In the genomic region with DNA sequence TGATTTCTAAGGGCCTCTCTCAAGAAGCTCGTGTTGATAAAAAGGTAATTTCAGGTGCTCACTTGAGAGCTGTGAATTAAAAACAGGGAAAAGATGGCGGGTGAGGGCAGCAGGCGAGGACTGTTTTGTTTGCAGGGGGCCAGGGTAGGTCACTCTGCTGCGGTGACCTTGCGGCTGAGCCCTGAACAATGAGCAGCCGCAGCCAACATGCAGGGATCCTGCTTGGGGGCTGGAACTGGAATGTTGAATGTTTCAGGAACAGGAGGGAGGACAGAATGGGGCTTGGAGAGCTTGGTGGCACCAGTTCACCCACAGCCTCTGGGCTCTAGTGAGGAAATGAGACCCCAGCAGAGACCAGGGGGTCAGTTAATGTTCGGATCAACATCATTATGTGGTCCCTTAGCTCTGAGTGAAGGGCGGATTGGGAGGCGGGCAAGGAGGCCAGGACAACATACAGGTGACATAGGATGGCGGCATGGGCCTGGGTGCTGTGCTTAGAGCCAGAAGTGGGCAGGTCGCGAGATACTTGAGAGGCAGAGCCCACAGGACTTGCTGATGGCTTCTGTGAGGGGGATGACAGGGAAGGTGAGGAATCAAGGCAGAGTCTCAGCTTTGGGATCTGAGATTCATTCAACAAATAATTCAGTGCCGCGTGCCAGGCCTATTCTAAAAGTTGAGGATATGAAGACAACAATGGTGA, we compare ENCODE assay signal across 8 cellular contexts.
DNase-seq lines count a peak whose midpoint lies in the region; ATAC-seq, FAIRE-seq and TF ChIP-seq lines count a peak whose summit lies in the region.
"Not testable (repeated sequence)": the region's sequence is repeated elsewhere in the genome, so short reads cannot be mapped to it uniquely, and the experiment has no call there.

No MANE protein-coding gene starts in this region.

- CTCF ChIA-PET in K562 (lab: Yijun Ruan, JAX; ENCODE audit: low intra/inter-chr PET ratio): not testable (repeated sequence)

- not testable (repeated sequence) for BruUV-seq in K562 (replicated peaks; lab: Mats Ljungman, UMichigan)

- H3K9me1 ChIP-seq in K562 (ENCODE audit: control insufficient read depth, insufficient read depth, low read length): not testable (repeated sequence)

- peaks cover 13 to 30% (median 21%) of the 10 kb centered on the region in 4 donors for H3K4me1 Mint-ChIP-seq in CD4-positive, CD25-positive, alpha-beta regulatory T cell
- not testable (repeated sequence) for H3K4me1 Mint-ChIP-seq in HFFc6 (ENCODE audit: low read depth); nephron
- H3K4me1 Mint-ChIP-seq in activated T-cell treated with anti-CD3 and anti-CD28 coated beads, Interleukin-2, amount 50 U/mL, for 72 hours (ENCODE audit: low read depth): peaks cover 24% of the 10 kb centered on the region
- H3K4me1 Mint-ChIP-seq in stimulated activated memory B cell treated with anti-CD40 and anti-IgM and Interleukin-4, amounts not matched to agents 10 μg/mL and 1 μg/mL and 100 μg/mL, for 72 hours: peaks cover 29% of the 10 kb centered on the region

- TF ChIP-seq EP300 in K562 (IDR thresholded peaks at IDR 0.05; ENCODE audit: low read length): not testable (repeated sequence)

- not testable (repeated sequence) for H3K4me1 ChIP-seq in CD4-positive, CD25-positive, alpha-beta regulatory T cell (ENCODE audit: control insufficient read depth, insufficient read depth, low read length, poor library complexity, severe bottlenecking); kidney (ENCODE audit: control insufficient read depth in 1 of 2, insufficient read depth in 1 of 2, low read depth in 1 of 2, low read length in 2 of 2)
- peaks cover 8 to 25% of the 10 kb centered on the region in 2 experiments for H3K4me1 ChIP-seq in K562 (replicated peaks in 1 of 2; ENCODE audit: control insufficient read depth in 2 of 2, insufficient read depth in 2 of 2, low read length in 2 of 2)

- TF ChIP-seq CTCF in HFFc6 (IDR thresholded peaks at IDR 0.05); K562 (IDR thresholded peaks at IDR 0.05 in 2 of 3, conservative IDR thresholded peaks at IDR 0.05 in 1 of 3; ENCODE audit: insufficient read depth in 2 of 3, low read depth in 1 of 3, low read length in 3 of 3); kidney (IDR thresholded peaks at IDR 0.05; ENCODE audit: borderline replicate concordance, extremely low read depth, insufficient read depth); nephron (IDR thresholded peaks at IDR 0.05; ENCODE audit: unreplicated experiment in 3 of 3): not testable (repeated sequence)

- not testable (repeated sequence) for FAIRE-seq in K562 (lab: Jason Lieb, UNC); kidney (lab: Jason Lieb, UNC)

- H4K20me1 ChIP-seq in K562 (replicated peaks; ENCODE audit: control insufficient read depth, insufficient read depth, low read length): not testable (repeated sequence)

- H3K4me2 ChIP-seq in K562 (ENCODE audit: insufficient read depth, low read length): not testable (repeated sequence)

- H2AFZ ChIP-seq in K562 (ENCODE audit: low read depth, low read length): not testable (repeated sequence)

- not testable (repeated sequence) for H3K9me3 ChIP-seq in CD4-positive, CD25-positive, alpha-beta regulatory T cell (ENCODE audit: control insufficient read depth in 2 of 2, low read length in 2 of 2); K562 (replicated peaks; ENCODE audit: control insufficient read depth, insufficient read depth, low read depth, low read length); kidney (ENCODE audit: control insufficient read depth in 1 of 2, low read length in 2 of 2)

- intact Hi-C loops in K562 (cut with micrococcal nuclease): loop anchor here (10.0 kb wide), 1 partner anchor 95 kb away; a partner anchor contains a TSS
- intact Hi-C loops in kidney (cut with DNase I): not testable (repeated sequence)

- not testable (repeated sequence) for H3K36me3 Mint-ChIP-seq in CD4-positive, CD25-positive, alpha-beta regulatory T cell; HFFc6 (ENCODE audit: low read depth); activated T-cell treated with anti-CD3 and anti-CD28 coated beads, Interleukin-2, amount 50 U/mL, for 72 hours (ENCODE audit: insufficient read depth in 2 of 2); nephron (ENCODE audit: low read depth); stimulated activated memory B cell treated with anti-CD40 and anti-IgM and Interleukin-4, amounts not matched to agents 10 μg/mL and 1 μg/mL and 100 μg/mL, for 72 hours

- ATAC-seq in CD4-positive, CD25-positive, alpha-beta regulatory T cell (ENCODE audit: low read depth in 2 of 2); activated T-cell treated with anti-CD3 and anti-CD28 coated beads, Interleukin-2, amount 50 U/mL, for 72 hours (replicated peaks in 1 of 2); K562; stimulated activated memory B cell treated with anti-CD40 and anti-IgM and Interleukin-4, amounts not matched to agents 10 μg/mL and 1 μg/mL and 100 μg/mL, for 72 hours: not testable (repeated sequence)

- not testable (repeated sequence) for DNase-seq in CD4-positive, CD25-positive, alpha-beta regulatory T cell; HFFc6; activated T-cell treated with anti-CD3 and anti-CD28 coated beads, Interleukin-2, amount 50 U/mL, for 72 hours; K562 (ENCODE audit: extremely low read depth in 1 of 4, low spot score in 3 of 4)
- DNase-seq in activated CD4-positive, CD25-positive, alpha-beta regulatory T cell treated with anti-CD3 and anti-CD28 coated beads, Interleukin-2, amount 50 U/mL, for 72 hours: peak; percentile 26
- peak; percentile 48 for DNase-seq in kidney

- peak overlapping the region; percentile 94 to 96 (median 95) for H3K4me3 Mint-ChIP-seq in CD4-positive, CD25-positive, alpha-beta regulatory T cell
- not testable (repeated sequence) for H3K4me3 Mint-ChIP-seq in HFFc6
- peak overlapping the region; percentile 90 to 99 for H3K4me3 Mint-ChIP-seq in activated T-cell treated with anti-CD3 and anti-CD28 coated beads, Interleukin-2, amount 50 U/mL, for 72 hours
- H3K4me3 Mint-ChIP-seq in nephron: peak overlapping the region; percentile 98 to 99 (median 99)
- peak overlapping the region; percentile 30 for H3K4me3 Mint-ChIP-seq in stimulated activated memory B cell treated with anti-CD40 and anti-IgM and Interleukin-4, amounts not matched to agents 10 μg/mL and 1 μg/mL and 100 μg/mL, for 72 hours

- H3K9ac ChIP-seq in K562 (ENCODE audit: insufficient read depth in 1 of 2, low read depth in 2 of 2, low read length in 2 of 2); kidney (ENCODE audit: low read length in 2 of 2): not testable (repeated sequence)

- H3K79me2 ChIP-seq in K562 (ENCODE audit: control insufficient read depth, insufficient read depth, low read length): peaks cover 75% of the 10 kb centered on the region

- TF ChIP-seq POLR2A in K562 (conservative IDR thresholded peaks at IDR 0.05): not testable (repeated sequence)

- not testable (repeated sequence) for H3K27me3 ChIP-seq in CD4-positive, CD25-positive, alpha-beta regulatory T cell (ENCODE audit: control insufficient read depth, insufficient read depth, low read length); K562 (ENCODE audit: control insufficient read depth in 2 of 2, insufficient read depth in 2 of 2, low read length in 2 of 2)

- 90% methylated on average over 14 of the region's 14 CpGs for WGBS in K562 (ENCODE audit: insufficient coverage, low coverage, missing lambda C conversion rate)

- H3K36me3 ChIP-seq in CD4-positive, CD25-positive, alpha-beta regulatory T cell (ENCODE audit: control insufficient read depth, insufficient read depth, low read length); K562 (ENCODE audit: control insufficient read depth, insufficient read depth, low read length); kidney (ENCODE audit: control insufficient read depth in 1 of 2, insufficient read depth in 2 of 2, low read length in 2 of 2): not testable (repeated sequence)

- not testable (repeated sequence) for H3K27ac ChIP-seq in CD4-positive, CD25-positive, alpha-beta regulatory T cell (ENCODE audit: insufficient read depth, low read length, poor library complexity, severe bottlenecking); kidney (ENCODE audit: low read depth in 2 of 2, low read length in 2 of 2)
- H3K27ac ChIP-seq in K562 (ENCODE audit: extremely low read depth, low read depth, low read length): peak overlapping the region; percentile 86; the same call in 1 of the 3 replicates

- not testable (repeated sequence) for TF ChIP-seq RAD21 in K562 (CRISPR knock-in tag; conservative IDR thresholded peaks at IDR 0.05 in 1 of 2, IDR thresholded peaks at IDR 0.05 in 1 of 2)

- H3K27me3 Mint-ChIP-seq in CD4-positive, CD25-positive, alpha-beta regulatory T cell; HFFc6 (ENCODE audit: insufficient read depth); activated T-cell treated with anti-CD3 and anti-CD28 coated beads, Interleukin-2, amount 50 U/mL, for 72 hours (ENCODE audit: low read depth); nephron (ENCODE audit: low read depth); stimulated activated memory B cell treated with anti-CD40 and anti-IgM and Interleukin-4, amounts not matched to agents 10 μg/mL and 1 μg/mL and 100 μg/mL, for 72 hours: not testable (repeated sequence)

- H3K9me3 Mint-ChIP-seq in CD4-positive, CD25-positive, alpha-beta regulatory T cell; HFFc6; activated T-cell treated with anti-CD3 and anti-CD28 coated beads, Interleukin-2, amount 50 U/mL, for 72 hours; nephron; stimulated activated memory B cell treated with anti-CD40 and anti-IgM and Interleukin-4, amounts not matched to agents 10 μg/mL and 1 μg/mL and 100 μg/mL, for 72 hours: not testable (repeated sequence)

- H3K27ac Mint-ChIP-seq in CD4-positive, CD25-positive, alpha-beta regulatory T cell: peak overlapping the region; percentile 6 to 86 (median 80)
- H3K27ac Mint-ChIP-seq in HFFc6 (0 out of 2 replicates have a peak overlapping the region, but pooled peaks have one; percentile 42), nephron (peak overlapping the region; percentile 28 to 99 (median 60))
- H3K27ac Mint-ChIP-seq in activated T-cell treated with anti-CD3 and anti-CD28 coated beads, Interleukin-2, amount 50 U/mL, for 72 hours: not testable (repeated sequence)
- H3K27ac Mint-ChIP-seq in stimulated activated memory B cell treated with anti-CD40 and anti-IgM and Interleukin-4, amounts not matched to agents 10 μg/mL and 1 μg/mL and 100 μg/mL, for 72 hours: peak overlapping the region; percentile 99

- in situ Hi-C loops in K562 (cut with MboI): loop anchor here (5.0 kb wide), 1 partner anchor 1208 kb away; a partner anchor contains a TSS

- H3K4me3 ChIP-seq in CD4-positive, CD25-positive, alpha-beta regulatory T cell (ENCODE audit: low read depth, low read length); K562; kidney (ENCODE audit: low read length in 2 of 2): not testable (repeated sequence)

- POLR2A ChIA-PET in K562 (lab: Yijun Ruan, JAX): interaction anchor here (0.6 kb wide), 1 partner anchor 143 kb away, joined by 3 read pairs; no protein-coding TSS in a partner anchor
